ENCODE assay signal across 17 cellular contexts in the genomic region with DNA sequence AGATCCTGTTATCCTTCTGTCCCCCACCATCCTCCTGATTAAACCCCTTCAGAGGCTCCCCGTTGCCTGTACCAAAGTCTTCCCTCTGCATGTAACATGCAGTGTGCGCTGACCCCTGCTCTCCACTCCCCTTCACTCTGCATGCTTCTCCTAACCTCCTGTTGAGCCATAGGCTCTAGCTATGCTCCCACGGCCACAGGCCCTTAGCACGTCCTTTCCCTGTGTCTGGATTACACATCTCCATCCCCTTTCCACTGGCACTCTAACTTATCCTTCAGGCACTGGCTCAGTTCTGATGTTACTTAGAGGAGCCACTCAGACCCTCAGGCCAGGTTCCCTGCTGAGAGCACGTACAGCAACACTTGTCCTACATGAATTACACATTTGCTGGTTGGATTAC. TPM values are rescaled to one million over a fixed set of nuclear protein-coding genes. Genes with fewer than 3 reads are reported as not detected.
A peak's percentile ranks its signal among the peaks of the same experiment; 100 is the strongest.
DNase-seq lines count a peak whose midpoint lies in the region; ATAC-seq and TF ChIP-seq lines count a peak whose summit lies in the region.
"Had no signal": no experiment of that assay in that cellular context is flagged by ENCODE, and none has a peak within 500 bp of the region (broad histone marks: within the 10 kb centered on the region; RNA-seq: fewer than 3 reads in every experiment).

No MANE protein-coding gene starts in this region.

- no peak overlapping the region for H2BK12ac ChIP-seq in trophoblast cell (ENCODE audit: low read length)

- H3K36me3 Mint-ChIP-seq in WTC11: no peaks in the 10 kb centered on the region
- H3K36me3 Mint-ChIP-seq: CD4-positive, CD25-positive, alpha-beta regulatory T cell had no signal

- H3K9ac ChIP-seq in trophoblast cell (ENCODE audit: low read length): peak overlapping the region; percentile 41
- H3K9ac ChIP-seq: BLaER1 treated with 17β-estradiol and CSF1 and Interleukin-3, amounts not matched to agents 10 nM and 100 nM had no signal

- H3K27me3 Mint-ChIP-seq in WTC11 (ENCODE audit: low read depth): no peaks in the 10 kb centered on the region; the same call in 1 of the 2 replicates

- no peak overlapping the region for H3K23ac ChIP-seq in trophoblast cell (ENCODE audit: low read length)

- H3K14ac ChIP-seq in trophoblast cell (ENCODE audit: low read length): no peak overlapping the region

- H4K8ac ChIP-seq in trophoblast cell (ENCODE audit: low read depth, low read length): no peak overlapping the region

- H2BK5ac ChIP-seq in trophoblast cell (ENCODE audit: low read depth, low read length, poor library complexity): no peak overlapping the region

- CTCF ChIA-PET in HEK293 (lab: Yijun Ruan, JAX): no interaction called here
- CTCF ChIA-PET in WTC11 (lab: Charles Lee): no interaction called here

- H3K79me1 ChIP-seq in trophoblast cell (ENCODE audit: low read length): no peaks in the 10 kb centered on the region

- H3K4me3 ChIP-seq in HEK293 (ENCODE audit: low read depth, low read length) (no peak overlapping the region), trophoblast cell (ENCODE audit: low read depth, low read length) (no peak overlapping the region)
- H3K4me3 ChIP-seq: BLaER1 treated with 17β-estradiol and CSF1 and Interleukin-3, amounts not matched to agents 10 nM and 100 nM; HAP-1; K562 had no signal

- no peak overlapping the region for H3K4me2 ChIP-seq in trophoblast cell (ENCODE audit: low read length)
- H3K4me2 ChIP-seq: BLaER1 treated with 17β-estradiol and CSF1 and Interleukin-3, amounts not matched to agents 10 nM and 100 nM had no signal

- H3K4me1 ChIP-seq in HEK293 (ENCODE audit: control insufficient read depth, insufficient read depth, low read length) (peaks cover 7% of the 10 kb centered on the region), trophoblast cell (ENCODE audit: control insufficient read depth in 1 of 2, insufficient read depth in 2 of 2, low read length in 2 of 2) (no peaks in the 10 kb centered on the region)
- H3K4me1 ChIP-seq: BLaER1 treated with 17β-estradiol and CSF1 and Interleukin-3, amounts not matched to agents 10 nM and 100 nM had no signal

- no peaks in the 10 kb centered on the region for H3K9me3 Mint-ChIP-seq in WTC11
- H3K9me3 Mint-ChIP-seq: CD4-positive, CD25-positive, alpha-beta regulatory T cell; HFFc6 had no signal

- no CpG with 5 or more reads among the region's 5 CpGs for WGBS in trophoblast cell (ENCODE audit: extremely low coverage, insufficient coverage, insufficient read length)

- peaks cover 3% of the 10 kb centered on the region for H3K27me3 ChIP-seq in trophoblast cell (ENCODE audit: insufficient read depth, low read length)
- H3K27me3 ChIP-seq: BLaER1 treated with 17β-estradiol and CSF1 and Interleukin-3, amounts not matched to agents 10 nM and 100 nM had no signal

- H2AFZ ChIP-seq in trophoblast cell (ENCODE audit: insufficient read depth, low read length, poor library complexity): no peak overlapping the region

- H2AK5ac ChIP-seq in trophoblast cell (ENCODE audit: low read length): no peak overlapping the region

- peaks cover 17% of the 10 kb centered on the region for H3K4me1 Mint-ChIP-seq in WTC11

- DNase-seq in WTC11 (ENCODE audit: low spot score) (no peak), mesenteric fat pad (ENCODE audit: low spot score) (peak; percentile 68), trophoblast cell (no peak), SKM-1 (lab: John Stamatoyannopoulos, UW; ENCODE audit: unreplicated experiment) (no peak), SW480 (ENCODE audit: low spot score) (no peak)
- DNase-seq: ACHN; CD4-positive, CD25-positive, alpha-beta regulatory T cell; DMS53; GF-D8; HFFc6 had no signal

- POLR2A ChIA-PET in HEK293 (lab: Yijun Ruan, JAX) (no interaction called here), WTC11 (lab: Charles Lee) (no interaction called here)

- H3K18ac ChIP-seq in trophoblast cell (ENCODE audit: low read length): no peak overlapping the region

- H3K27ac Mint-ChIP-seq in WTC11: no peak overlapping the region
- H3K27ac Mint-ChIP-seq: HFFc6 had no signal

- no peaks in the 10 kb centered on the region for H3K79me2 ChIP-seq in trophoblast cell (ENCODE audit: control insufficient read depth, insufficient read depth, low read length, poor library complexity)

- H4K91ac ChIP-seq in trophoblast cell (ENCODE audit: low read depth, low read length): no peak overlapping the region

- H3K27ac ChIP-seq in HEK293 (ENCODE audit: extremely low read depth, low read depth, low read length) (no peak overlapping the region), trophoblast cell (ENCODE audit: low read depth, low read length) (no peak overlapping the region)
- H3K27ac ChIP-seq: BLaER1 treated with 17β-estradiol and CSF1 and Interleukin-3, amounts not matched to agents 10 nM and 100 nM; HL-60 had no signal

- H3K36me3 ChIP-seq in HEK293 (ENCODE audit: control insufficient read depth in 2 of 2, insufficient read depth in 1 of 2, low read length in 2 of 2) (no peaks in the 10 kb centered on the region), trophoblast cell (ENCODE audit: control insufficient read depth in 1 of 2, insufficient read depth in 2 of 2, low read length in 2 of 2) (peaks cover 0 to 2% of the 10 kb centered on the region in 2 experiments)
- H3K36me3 ChIP-seq: BLaER1 treated with 17β-estradiol and CSF1 and Interleukin-3, amounts not matched to agents 10 nM and 100 nM; HAP-1 had no signal

- no peak overlapping the region for H2BK120ac ChIP-seq in trophoblast cell (ENCODE audit: insufficient read depth, low read length, poor library complexity)

- no peak overlapping the region for H4K12ac ChIP-seq in trophoblast cell (ENCODE audit: low read depth, low read length)

- H3K4ac ChIP-seq in trophoblast cell (ENCODE audit: low read depth, low read length): no peak overlapping the region

- no peak for TF ChIP-seq CTCF in HEK293 (tag by site-specific recombination; IDR thresholded peaks at IDR 0.05)
- no peak for TF ChIP-seq CTCF in WTC11 (IDR thresholded peaks at IDR 0.05)

- no peak for ATAC-seq in WTC11
- no peak for ATAC-seq in HG03520 (IDR thresholded peaks at IDR 0.05; ENCODE audit: unreplicated experiment)
- ATAC-seq: K562 had no signal

- no peak overlapping the region for H3K4me3 Mint-ChIP-seq in WTC11
- H3K4me3 Mint-ChIP-seq: HFFc6 had no signal

- no peaks in the 10 kb centered on the region for H3K9me3 ChIP-seq in HEK293 (ENCODE audit: control insufficient read depth, insufficient read depth, low read depth, low read length)
- peaks cover 2% of the 10 kb centered on the region for H3K9me3 ChIP-seq in trophoblast cell (ENCODE audit: insufficient read depth, low read depth, low read length)
- H3K9me3 ChIP-seq: BLaER1 treated with 17β-estradiol and CSF1 and Interleukin-3, amounts not matched to agents 10 nM and 100 nM; HAP-1 had no signal

TF ChIP-seq in HEK293, 187 proteins besides CTCF, POLR2A, EP300 and RAD21 (continues in another document):
- 0 out of 2 replicates have a peak, but pooled peaks have one; percentile 12 for TF ChIP-seq SCRT2 (tag by site-specific recombination; IDR thresholded peaks at IDR 0.05)

TF ChIP-seq in WTC11, 78 proteins besides CTCF, POLR2A, EP300 and RAD21:
- no peak for TF ChIP-seq E2F1 (CRISPR knock-in tag; IDR thresholded peaks at IDR 0.05)
- no peak for TF ChIP-seq JUN (CRISPR knock-in tag; IDR thresholded peaks at IDR 0.05)
- TF ChIP-seq NFATC4 (CRISPR knock-in tag; IDR thresholded peaks at IDR 0.05): no peak
- TF ChIP-seq GTF2I (CRISPR knock-in tag; conservative IDR thresholded peaks at IDR 0.05): peak; percentile 50; the same call in 1 of the 2 replicates
- TF ChIP-seq MXD4 (CRISPR knock-in tag; IDR thresholded peaks at IDR 0.05; ENCODE audit: borderline replicate concordance): no peak

RNA-seq across cellular contexts. Expression of gene EDAR, which starts 29.4 kb away (rescaled TPM):
- total RNA-seq in WTC11 (2021): 0.05 TPM in 1 of 3 replicates, not detected in the others
- not detected for total RNA-seq in mesenteric fat pad
- 0.01 TPM in 2 replicates for polyA plus RNA-seq in trophoblast cell (2013)
- total RNA-seq: A172, HFFc6, K562 had no signal
